In the genomic region with DNA sequence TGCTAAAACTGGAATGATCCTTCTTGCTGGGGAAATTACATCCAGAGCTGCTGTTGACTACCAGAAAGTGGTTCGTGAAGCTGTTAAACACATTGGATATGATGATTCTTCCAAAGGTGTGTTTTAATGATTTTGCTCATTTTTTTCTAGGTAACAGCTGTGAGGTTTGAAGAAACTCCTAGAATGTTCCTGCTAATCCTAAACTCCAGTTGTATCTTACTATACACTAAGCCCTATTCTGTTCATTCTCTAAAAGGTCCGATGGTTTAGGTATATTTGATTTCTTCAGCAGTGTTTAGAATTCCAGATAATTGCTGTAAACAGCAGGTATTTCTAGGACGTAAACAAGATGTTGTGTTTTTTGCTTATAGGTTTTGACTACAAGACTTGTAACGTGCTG, we compare ENCODE assay signal across 8 cellular contexts. TPM values are rescaled to one million over a fixed set of nuclear protein-coding genes. Genes with fewer than 3 reads are reported as not detected.
A peak's percentile ranks its signal among the peaks of the same experiment; 100 is the strongest.
DNase-seq lines count a peak whose midpoint lies in the region; ATAC-seq and TF ChIP-seq lines count a peak whose summit lies in the region.

No MANE protein-coding gene starts in this region.

- H3K27me3 ChIP-seq in AG04450 (ENCODE audit: control insufficient read depth, insufficient read depth, low read length) (no peaks in the 10 kb centered on the region), KMS-11 (ENCODE audit: insufficient read depth, low read depth) (no peaks in the 10 kb centered on the region; the same call in 1 of the 2 replicates)

- H3K4me2 ChIP-seq in KMS-11, result peak overlapping the region; percentile 97

- peaks cover 29% of the 10 kb centered on the region for H3K36me3 Mint-ChIP-seq in chondrocyte (ENCODE audit: low read depth)
- H3K36me3 Mint-ChIP-seq in natural killer cell, result peaks cover 30% of the 10 kb centered on the region

- intact Hi-C loops in natural killer cell (cut with micrococcal nuclease), result no loop called here

- CTCF ChIA-PET in AG04450 (lab: Charles Lee), result interaction anchor here (3.1 to 7.2 kb wide), 2 partner anchors 10 to 122 kb away, joined by 13 to 53 read pairs; a partner anchor contains a TSS

- peaks cover 59% of the 10 kb centered on the region for H3K4me1 Mint-ChIP-seq in chondrocyte (ENCODE audit: low read depth)
- peaks cover 38 to 47% of the 10 kb centered on the region in 2 donors for H3K4me1 Mint-ChIP-seq in natural killer cell

- H4K20me1 ChIP-seq in KMS-11 (ENCODE audit: insufficient read depth), result peaks cover 48% of the 10 kb centered on the region

- H3K27me3 Mint-ChIP-seq in chondrocyte (ENCODE audit: low read depth) (no peaks in the 10 kb centered on the region), natural killer cell (ENCODE audit: low read depth in 2 of 2) (no peaks in the 10 kb centered on the region)

- no peaks in the 10 kb centered on the region; the same call in 1 of the 2 replicates for H3K9me3 ChIP-seq in AG04450 (ENCODE audit: control insufficient read depth, insufficient read depth, low read length)

- no peak overlapping the region for H2AFZ ChIP-seq in KMS-11 (ENCODE audit: low read depth)

- H3K27ac ChIP-seq in AG04450 (ENCODE audit: low read depth, low read length), result no peak overlapping the region
- peak overlapping the region; percentile 99; the same call in 1 of the 2 replicates for H3K27ac ChIP-seq in KMS-11

- peaks cover 37% of the 10 kb centered on the region for H3K36me3 ChIP-seq in KMS-11 (ENCODE audit: insufficient read depth)

- ATAC-seq in natural killer cell (no peak), GM21529 (IDR thresholded peaks at IDR 0.05; ENCODE audit: unreplicated experiment) (no peak), HG03521 (IDR thresholded peaks at IDR 0.05; ENCODE audit: unreplicated experiment) (no peak)

- H3K4me3 Mint-ChIP-seq in chondrocyte (ENCODE audit: unreplicated experiment) (peak overlapping the region; percentile 89), natural killer cell (peak overlapping the region; percentile 95)

- no peak for DNase-seq in AG04450 (ENCODE audit: low read depth, low spot score)
- no peak for DNase-seq in chondrocyte (ENCODE audit: low spot score)
- DNase-seq in natural killer cell, result no peak
- no peak for DNase-seq in kidney glomerular epithelial cell (lab: John Stamatoyannopoulos, UW)
- DNase-seq in NCI-H2227 treated with DMSO at 0.1 percent for 48 hours (lab: John Stamatoyannopoulos, UW), result no peak

- H3K4me1 ChIP-seq in KMS-11 (ENCODE audit: low read depth, poor library complexity, severe bottlenecking), result peaks cover 35% of the 10 kb centered on the region

- H3K9me3 Mint-ChIP-seq in chondrocyte (ENCODE audit: low read depth) (no peaks in the 10 kb centered on the region), natural killer cell (no peaks in the 10 kb centered on the region)

- H3K27ac Mint-ChIP-seq in chondrocyte (ENCODE audit: unreplicated experiment), result peak overlapping the region; percentile 51
- peak overlapping the region in 1 of 2 donors; percentile 90 for H3K27ac Mint-ChIP-seq in natural killer cell

- peak overlapping the region; percentile 100; the same call in 1 of the 2 replicates for H3K9ac ChIP-seq in KMS-11

- H3K79me2 ChIP-seq in KMS-11 (ENCODE audit: insufficient read depth, low read depth), result peaks cover 63% of the 10 kb centered on the region

- H3K4me3 ChIP-seq in AG04450 (ENCODE audit: low read depth, low read length) (peak overlapping the region; percentile 100), KMS-11 (IDR thresholded peaks at IDR 0.05; ENCODE audit: insufficient read depth, low read depth, low read length) (no peak overlapping the region)

- POLR2A ChIA-PET in AG04450 (lab: Yijun Ruan, JAX), result interaction anchor here (1.4 to 5.0 kb wide), 6 partner anchors 8 to 120 kb away, joined by 3 to 172 read pairs (median 44); a partner anchor contains a TSS

- no peak for TF ChIP-seq CTCF in AG04450 (IDR thresholded peaks at IDR 0.05; ENCODE audit: low read depth, low read length)
- TF ChIP-seq CTCF in KMS-11 (conservative IDR thresholded peaks at IDR 0.05; ENCODE audit: low read depth, low read length), result no peak
- no peak for TF ChIP-seq CTCF in chondrocyte (IDR thresholded peaks at IDR 0.05)
- TF ChIP-seq CTCF in natural killer cell (IDR thresholded peaks at IDR 0.05), result no peak

RNA-seq across cellular contexts. Expression of a gene that starts 2.3 kb away (rescaled TPM):
- polyA plus RNA-seq in AG04450 (2011; rRNA removed), result 362 and 409 TPM in 2 replicates
- 184 and 266 TPM in 2 replicates for polyA minus RNA-seq in AG04450 (2011; rRNA and poly(A)+ RNA removed)
- total RNA-seq in chondrocyte (119 to 155 TPM (median 144 TPM) in 3 replicates), natural killer cell (100 to 1,000 TPM; 116 to 141 (median 135) TPM)

RNA-seq across cellular contexts. Expression of a gene that starts 20.0 kb away (rescaled TPM):
- 44.0 and 53.8 TPM in 2 replicates for polyA plus RNA-seq in AG04450 (2011; rRNA removed)
- 80.2 and 104 TPM in 2 replicates for polyA minus RNA-seq in AG04450 (2011; rRNA and poly(A)+ RNA removed)
- total RNA-seq in chondrocyte (55.7 to 78.6 TPM (median 58.6 TPM) in 3 replicates), natural killer cell (10 to 100 TPM; 21.3 to 21.7 (median 21.4) TPM)

RNA-seq across cellular contexts. Expression of a gene that starts 36.1 kb away (rescaled TPM):
- 2.6 and 3.6 TPM in 2 replicates for polyA plus RNA-seq in AG04450 (2011; rRNA removed)
- polyA minus RNA-seq in AG04450 (2011; rRNA and poly(A)+ RNA removed), result 0.48 and 0.55 TPM in 2 replicates
- total RNA-seq in chondrocyte (1.6 to 2.4 TPM (median 2.1 TPM) in 3 replicates), natural killer cell (100 to 1,000 TPM; 105 to 116 (median 111) TPM)

RNA-seq across cellular contexts. Expression of a gene that starts 43.0 kb away (rescaled TPM):
- 100 and 123 TPM in 2 replicates for polyA plus RNA-seq in AG04450 (2011; rRNA removed)
- polyA minus RNA-seq in AG04450 (2011; rRNA and poly(A)+ RNA removed), result 67.4 and 76.8 TPM in 2 replicates
- total RNA-seq in chondrocyte, result 1.8 to 2.4 TPM in 2 of 3 replicates, not detected in the other
- 10 to 100 TPM; 35.0 to 50.7 (median 36.7) TPM for total RNA-seq in natural killer cell

RNA-seq across cellular contexts. Expression of a gene that starts 54.3 kb away (rescaled TPM):
- polyA plus RNA-seq in AG04450 (2011; rRNA removed), result 260 and 351 TPM in 2 replicates
- 140 and 199 TPM in 2 replicates for polyA minus RNA-seq in AG04450 (2011; rRNA and poly(A)+ RNA removed)
- total RNA-seq in chondrocyte, result 76.3 to 93.9 TPM (median 89.4 TPM) in 3 replicates
- 10 to 100 TPM; 65.0 to 75.0 (median 66.7) TPM for total RNA-seq in natural killer cell

Comparison
In these comparisons a context has a peak if more than half of its experiments do, and no peak if none do; other contexts are left out.
1. RNA of a gene that starts 36.1 kb away (total RNA-seq): 105 to 116 TPM in natural killer cell; 1.6 to 2.4 TPM in chondrocyte; every median in the first group is over 10 times any median in the second.